ENCODE assay signal across 10 cellular contexts in genomic region chrX:110286126-110286525, GRCh38. TPM values are rescaled to one million over a fixed set of nuclear protein-coding genes. Genes with fewer than 3 reads are reported as not detected.
DNase-seq lines count a peak whose midpoint lies in the region; TF ChIP-seq lines count a peak whose summit lies in the region.
"Had no signal": no experiment of that assay in that cellular context is flagged by ENCODE, and none has a peak within 500 bp of the region (broad histone marks: within the 10 kb centered on the region; RNA-seq: fewer than 3 reads in every experiment).

No MANE protein-coding gene starts in this region.

- H3K4me3 ChIP-seq in fibroblast of pulmonary artery (replicated peaks; ENCODE audit: low read depth, low read length), result no peak overlapping the region
- no peak overlapping the region for H3K4me3 ChIP-seq in SJCRH30
- H3K4me3 ChIP-seq: tibial nerve had no signal

- CTCF ChIA-PET in RWPE1 (lab: Yijun Ruan, JAX), result no interaction called here

- TF ChIP-seq CTCF in RWPE1 (conservative IDR thresholded peaks at IDR 0.05; ENCODE audit: low read depth), result no peak
- no peak for TF ChIP-seq CTCF in fibroblast of pulmonary artery (IDR thresholded peaks at IDR 0.05; ENCODE audit: low read length, missing control alignments)

- H3K9me3 ChIP-seq in SJCRH30 (replicated peaks), result no peaks in the 10 kb centered on the region
- H3K9me3 ChIP-seq: tibial nerve had no signal

- DNase-seq in stimulated activated CD4-positive, alpha-beta T cell treated with anti-CD3 and anti-CD28 coated beads, Interleukin-15, amount 100 ng/mL, for 24 hours, result peak; percentile 1
- no peak for DNase-seq in stimulated activated CD4-positive, alpha-beta T cell treated with anti-CD3 and anti-CD28 coated beads, Interleukin-4, amount 100 ng/mL, for 4 hours
- peak; percentile 65 for DNase-seq in RWPE1 (ENCODE audit: low spot score)
- peak; percentile 85 for DNase-seq in fibroblast of pulmonary artery (ENCODE audit: low read depth)
- no peak for DNase-seq in NCI-H446 treated with DMSO at 0.1 percent for 48 hours (lab: John Stamatoyannopoulos, UW)
- DNase-seq in amygdala (lab: John Stamatoyannopoulos, UW), result no peak
- DNase-seq in globus pallidus (ENCODE audit: low spot score), result no peak
- DNase-seq in SJCRH30, result no peak
- DNase-seq: NCI-H1930 had no signal

- H3K27ac ChIP-seq in RWPE1, result peak overlapping the region; percentile 76
- H3K27ac ChIP-seq in SJCRH30, result no peak overlapping the region
- H3K27ac ChIP-seq: tibial nerve had no signal

- no peaks in the 10 kb centered on the region for H3K4me1 ChIP-seq in SJCRH30
- H3K4me1 ChIP-seq: tibial nerve had no signal

- no peaks in the 10 kb centered on the region for H3K27me3 ChIP-seq in SJCRH30
- H3K27me3 ChIP-seq: tibial nerve had no signal

- POLR2A ChIA-PET in RWPE1 (lab: Yijun Ruan, JAX; ENCODE audit: low non-redundant PET), result no interaction called here

- no peaks in the 10 kb centered on the region for H3K36me3 ChIP-seq in SJCRH30
- H3K36me3 ChIP-seq: tibial nerve had no signal

RNA-seq across cellular contexts. Expression of gene AMMECR1, which starts 31.8 kb away (rescaled TPM):
- 11.2 and 12.4 TPM in 2 replicates for total RNA-seq in SJCRH30 (2014; rRNA removed; shearing (Covaris generic))

Comparison
In these comparisons a context has a peak if more than half of its experiments do, and no peak if none do; other contexts are left out.
1. DNase-seq: peak in stimulated activated CD4-positive, alpha-beta T cell treated with anti-CD3 and anti-CD28 coated beads, Interleukin-15, amount 100 ng/mL, for 24 hours (single experiment), RWPE1 (single experiment) and fibroblast of pulmonary artery (single experiment); none in stimulated activated CD4-positive, alpha-beta T cell treated with anti-CD3 and anti-CD28 coated beads, Interleukin-4, amount 100 ng/mL, for 4 hours (0 of 2), NCI-H446 treated with DMSO at 0.1 percent for 48 hours (single experiment), amygdala (0 of 56), globus pallidus (single experiment) and SJCRH30 (0 of 2).